ENCODE assay signal across 20 cellular contexts in the genomic region with DNA sequence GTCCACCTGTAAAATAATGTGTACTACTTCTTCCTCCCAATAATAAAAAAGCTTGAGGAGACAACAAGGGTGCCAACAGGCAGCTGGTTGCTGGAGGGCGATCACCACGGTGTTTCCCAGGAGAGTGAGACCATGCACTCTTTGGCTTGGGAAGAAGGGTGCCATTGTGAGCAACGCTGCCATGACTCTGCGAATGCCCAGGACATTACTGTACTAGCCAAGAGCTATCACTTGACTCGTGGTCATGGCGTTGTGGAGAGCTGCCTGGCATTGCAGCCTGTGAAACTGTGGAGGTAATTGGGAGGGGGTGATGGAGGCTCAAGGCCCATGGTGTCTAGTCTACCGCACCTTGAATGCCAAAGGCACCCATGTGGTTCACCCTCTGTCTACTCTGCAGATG. TPM values are rescaled to one million over a fixed set of nuclear protein-coding genes. Genes with fewer than 3 reads are reported as not detected.
DNase-seq lines count a peak whose midpoint lies in the region; ATAC-seq and TF ChIP-seq lines count a peak whose summit lies in the region.
"Had no signal": no experiment of that assay in that cellular context is flagged by ENCODE, and none has a peak within 500 bp of the region (broad histone marks: within the 10 kb centered on the region; RNA-seq: fewer than 3 reads in every experiment).

No MANE protein-coding gene starts in this region.

- H3K4me3 ChIP-seq in left ventricle myocardium inferior (no peak overlapping the region), heart left ventricle (no peak overlapping the region)
- H3K4me3 ChIP-seq: GM12878, uterus had no signal

- ATAC-seq in heart left ventricle (no peak), natural killer cell (no peak)
- ATAC-seq: GM12878 had no signal

- H3K4me3 Mint-ChIP-seq in chondrocyte (ENCODE audit: unreplicated experiment) (no peak overlapping the region), natural killer cell (no peak overlapping the region)

- no peak for TF ChIP-seq POLR2A in heart left ventricle (IDR thresholded peaks at IDR 0.05)

- no peak for DNase-seq in left ventricle myocardium inferior
- DNase-seq in heart left ventricle: no peak
- no peak for DNase-seq in chondrocyte (ENCODE audit: low spot score)
- no peak for DNase-seq in natural killer cell
- DNase-seq in NCI-H1048 (lab: John Stamatoyannopoulos, UW): no peak
- DNase-seq in inferior parietal cortex (ENCODE audit: extremely low spot score): no peak
- DNase-seq in activated T-cell treated with anti-CD3 and anti-CD28 coated beads, Interleukin-2, amount 50 U/mL, for 48 hours: no peak
- DNase-seq in NCI-H1092 treated with DMSO at 0.1 percent for 48 hours (lab: John Stamatoyannopoulos, UW): no peak
- DNase-seq: activated CD8-positive, alpha-beta memory T cell treated with anti-CD3 and anti-CD28 coated beads, Interleukin-2, amount 50 U/mL, for 48 hours; activated naive CD4-positive, alpha-beta T cell treated with Interleukin-2 at 50 U/mL for 16 hours; left ventricle myocardium superior; NCI-H1930; Right ventricle myocardium superior; T-helper 2 cell; uterus had no signal

- H3K27me3 ChIP-seq in left ventricle myocardium inferior (ENCODE audit: low read depth) (no peaks in the 10 kb centered on the region), heart left ventricle (no peaks in the 10 kb centered on the region)
- H3K27me3 ChIP-seq: uterus had no signal

- intact Hi-C loops in left ventricle myocardium inferior (cut with micrococcal nuclease) (no loop called here), heart left ventricle (cut with DNase I) (no loop called here), natural killer cell (cut with micrococcal nuclease) (no loop called here)

- H3K27ac Mint-ChIP-seq in chondrocyte (ENCODE audit: unreplicated experiment): peak overlapping the region; percentile 93
- peak overlapping the region; percentile 89 to 91 for H3K27ac Mint-ChIP-seq in natural killer cell

- H3K36me3 Mint-ChIP-seq in chondrocyte (ENCODE audit: low read depth): peaks cover 2% of the 10 kb centered on the region
- no peaks in the 10 kb centered on the region for H3K36me3 Mint-ChIP-seq in natural killer cell

- H3K4me1 Mint-ChIP-seq in chondrocyte (ENCODE audit: low read depth) (peaks cover 41% of the 10 kb centered on the region), natural killer cell (peaks cover 29 to 73% of the 10 kb centered on the region in 2 donors)

- H3K4me1 ChIP-seq in left ventricle myocardium inferior (peaks cover 11% of the 10 kb centered on the region), heart left ventricle (peaks cover 0 to 35% (median 0%) of the 10 kb centered on the region in 12 donors)
- H3K4me1 ChIP-seq: uterus had no signal

- TF ChIP-seq CTCF in left ventricle myocardium inferior (IDR thresholded peaks at IDR 0.05; ENCODE audit: borderline replicate concordance) (no peak), heart left ventricle (IDR thresholded peaks at IDR 0.05) (no peak), chondrocyte (IDR thresholded peaks at IDR 0.05) (no peak), natural killer cell (IDR thresholded peaks at IDR 0.05) (no peak)

- H3K9me3 ChIP-seq in left ventricle myocardium inferior (replicated peaks): peaks cover 10% of the 10 kb centered on the region
- peaks cover 0 to 13% (median 6%) of the 10 kb centered on the region in 12 donors for H3K9me3 ChIP-seq in heart left ventricle

- peaks cover 22% of the 10 kb centered on the region for H3K9me3 Mint-ChIP-seq in chondrocyte (ENCODE audit: low read depth)
- no peaks in the 10 kb centered on the region for H3K9me3 Mint-ChIP-seq in natural killer cell

- H3K27ac ChIP-seq in left ventricle myocardium inferior (replicated peaks): peak overlapping the region; percentile 55
- peak overlapping the region in 2 of 12 donors; percentile 46 to 83 for H3K27ac ChIP-seq in heart left ventricle
- H3K27ac ChIP-seq: uterus had no signal

- 85 to 96% (median 93%) methylated on average over 7 of the region's 7 CpGs for WGBS in heart left ventricle, 4 donors

- H3K27me3 Mint-ChIP-seq in chondrocyte (ENCODE audit: low read depth): no peaks in the 10 kb centered on the region
- H3K27me3 Mint-ChIP-seq in natural killer cell (ENCODE audit: low read depth in 2 of 2): no peaks in the 10 kb centered on the region

- H3K36me3 ChIP-seq in left ventricle myocardium inferior: no peaks in the 10 kb centered on the region
- no peaks in the 10 kb centered on the region for H3K36me3 ChIP-seq in heart left ventricle
- H3K36me3 ChIP-seq: uterus had no signal

RNA-seq across cellular contexts. Expression of a gene that starts 14.6 kb away (rescaled TPM):
- total RNA-seq in left ventricle myocardium inferior (56.4 TPM), heart left ventricle (10 to 100 TPM; 35.1 to 74.8 (median 56.4) TPM), chondrocyte (122 to 129 TPM (median 128 TPM) in 3 replicates), natural killer cell (100 to 1,000 TPM; 122 to 199 (median 170) TPM)
- polyA plus RNA-seq in heart left ventricle: 10 to 100 TPM; 27.3 to 53.1 TPM

RNA-seq across cellular contexts. Expression of a gene that starts 16.0 kb away (rescaled TPM):
- total RNA-seq in left ventricle myocardium inferior: 2.8 TPM
- 10 to 100 TPM in 2 of 9 donors, 1 to 10 TPM in 5, under 1 TPM in 2; 0.49 to 36.3 (median 3.3) TPM for total RNA-seq in heart left ventricle
- 1 to 10 TPM; 2.8 to 6.4 TPM for polyA plus RNA-seq in heart left ventricle
- total RNA-seq in chondrocyte: 0.41 TPM in 1 of 3 replicates, not detected in the others
- total RNA-seq in natural killer cell: 10 to 100 TPM in 1 of 3 donors, 1 to 10 TPM in 1, not detected in 1; 4.0 to 58.9 TPM
- total RNA-seq: M059J, myocyte, NCI-H460, pulmonary artery endothelial cell had no signal
